ENCODE assay signal across 9 cellular contexts in genomic region chr7:116582806-116583444, GRCh38. TPM values are rescaled to one million over a fixed set of nuclear protein-coding genes. Genes with fewer than 3 reads are reported as not detected.
DNase-seq lines count a peak whose midpoint lies in the region; ATAC-seq, FAIRE-seq and TF ChIP-seq lines count a peak whose summit lies in the region.
"Had no signal": no experiment of that assay in that cellular context is flagged by ENCODE, and none has a peak within 500 bp of the region (broad histone marks: within the 10 kb centered on the region; RNA-seq: fewer than 3 reads in every experiment).

No MANE protein-coding gene starts in this region.

- H3K9ac ChIP-seq in astrocyte (ENCODE audit: low read length) (peak overlapping the region; percentile 61), parathyroid adenoma (no peak overlapping the region)

- H3K9me3 ChIP-seq in astrocyte (ENCODE audit: insufficient read depth, low read depth, low read length): no peaks in the 10 kb centered on the region
- no peaks in the 10 kb centered on the region for H3K9me3 ChIP-seq in parathyroid adenoma (ENCODE audit: control insufficient read depth, low read length)

- TF ChIP-seq CTCF in GM12865 (IDR thresholded peaks at IDR 0.05; ENCODE audit: insufficient read depth, low read depth, low read length, missing control alignments) (no peak), astrocyte (IDR thresholded peaks at IDR 0.05; ENCODE audit: insufficient read depth, low read depth, low read length) (no peak), parathyroid adenoma (IDR thresholded peaks at IDR 0.05) (no peak)

- no peaks in the 10 kb centered on the region for H3K36me3 ChIP-seq in astrocyte (ENCODE audit: insufficient read depth, low read length)
- no peaks in the 10 kb centered on the region for H3K36me3 ChIP-seq in parathyroid adenoma (ENCODE audit: control insufficient read depth, insufficient read depth, low read length)
- H3K36me3 ChIP-seq: cardiac muscle cell had no signal

- H3K4me1 Mint-ChIP-seq in astrocyte (ENCODE audit: low read depth, unreplicated experiment): peaks cover 21% of the 10 kb centered on the region

- H2AFZ ChIP-seq in astrocyte (ENCODE audit: low read depth, low read length) (peak overlapping the region; percentile 57), parathyroid adenoma (peak overlapping the region; percentile 30)

- H3K4me2 ChIP-seq in astrocyte (ENCODE audit: low read length) (peak overlapping the region; percentile 59), parathyroid adenoma (ENCODE audit: low read length) (no peak overlapping the region)

- ATAC-seq in HG03039 (IDR thresholded peaks at IDR 0.05; ENCODE audit: unreplicated experiment) (peak; percentile 33), HG02870 (IDR thresholded peaks at IDR 0.05; ENCODE audit: unreplicated experiment) (no peak)

- H3K27ac Mint-ChIP-seq in astrocyte (ENCODE audit: unreplicated experiment): peak overlapping the region; percentile 86

- H4K20me1 ChIP-seq in astrocyte (ENCODE audit: insufficient read depth, low read length): no peaks in the 10 kb centered on the region

- peaks cover 5% of the 10 kb centered on the region for H3K9me3 Mint-ChIP-seq in astrocyte (ENCODE audit: unreplicated experiment)

- H3K4me1 ChIP-seq in astrocyte (ENCODE audit: insufficient read depth, low read length): peaks cover 25% of the 10 kb centered on the region
- no peaks in the 10 kb centered on the region for H3K4me1 ChIP-seq in parathyroid adenoma

- peak overlapping the region; percentile 17 for H3K4me3 Mint-ChIP-seq in astrocyte (ENCODE audit: unreplicated experiment)

- peak overlapping the region; percentile 77 for H3K27ac ChIP-seq in astrocyte (ENCODE audit: low read depth, low read length)
- H3K27ac ChIP-seq in parathyroid adenoma: no peak overlapping the region
- H3K27ac ChIP-seq: cardiac muscle cell had no signal

- H3K27me3 Mint-ChIP-seq in astrocyte (ENCODE audit: low read depth, unreplicated experiment): no peaks in the 10 kb centered on the region

- FAIRE-seq in astrocyte (lab: Jason Lieb, UNC): no peak

- H3K27me3 ChIP-seq in astrocyte (ENCODE audit: insufficient read depth, low read length): no peaks in the 10 kb centered on the region
- H3K27me3 ChIP-seq in parathyroid adenoma (ENCODE audit: control insufficient read depth, insufficient read depth, low read length): no peaks in the 10 kb centered on the region
- H3K27me3 ChIP-seq: cardiac muscle cell had no signal

- no peaks in the 10 kb centered on the region for H3K79me2 ChIP-seq in astrocyte (ENCODE audit: insufficient read depth, low read length)
- H3K79me2 ChIP-seq in parathyroid adenoma: no peaks in the 10 kb centered on the region

- peak overlapping the region; percentile 36 for H3K4me3 ChIP-seq in GM12865 (ENCODE audit: low read depth, low read length)
- no peak overlapping the region for H3K4me3 ChIP-seq in astrocyte (ENCODE audit: insufficient read depth, low read depth, low read length)
- no peak overlapping the region for H3K4me3 ChIP-seq in parathyroid adenoma (ENCODE audit: low read depth, low read length)
- H3K4me3 ChIP-seq: cardiac muscle cell had no signal

- no peaks in the 10 kb centered on the region for H3K36me3 Mint-ChIP-seq in astrocyte (ENCODE audit: low read depth, unreplicated experiment)

- DNase-seq in GM12865 (ENCODE audit: low read depth): peak; percentile 72
- DNase-seq in astrocyte (ENCODE audit: low read depth): peak; percentile 49
- no peak for DNase-seq in DMS79 treated with DMSO at 0.1 percent for 48 hours (lab: John Stamatoyannopoulos, UW)
- no peak for DNase-seq in stimulated activated CD4-positive, alpha-beta T cell treated with anti-CD3 and anti-CD28 coated beads, Interleukin-1b, Interleukin-23, amount 100 ng/mL, for 48 hours
- DNase-seq in activated CD4-positive, alpha-beta T cell treated with anti-CD3 and anti-CD28 coated beads for 48 hours: no peak

RNA-seq across cellular contexts. Expression of gene CAV1, which starts 58.1 kb away (rescaled TPM):
- total RNA-seq in astrocyte: 384 and 472 TPM in 2 replicates

Comparison
In these comparisons a context has a peak if more than half of its experiments do, and no peak if none do; other contexts are left out.
1. DNase-seq: peak in GM12865 (single experiment) and astrocyte (single experiment); none in DMS79 treated with DMSO at 0.1 percent for 48 hours (single experiment), stimulated activated CD4-positive, alpha-beta T cell treated with anti-CD3 and anti-CD28 coated beads, Interleukin-1b, Interleukin-23, amount 100 ng/mL, for 48 hours (single experiment) and activated CD4-positive, alpha-beta T cell treated with anti-CD3 and anti-CD28 coated beads for 48 hours (single experiment).